ENCODE assay signal across 1 cellular context in genomic region chr6:107868867-107869611, GRCh38.
TF ChIP-seq lines count a peak whose summit lies in the region.

No MANE protein-coding gene starts in this region.

TF ChIP-seq in HepG2, 621 proteins besides CTCF, POLR2A, EP300 and RAD21 (continued from another document):
- TF ChIP-seq ARID4A (CRISPR knock-in tag; IDR thresholded peaks at IDR 0.05; ENCODE audit: borderline replicate concordance) = no peak
- no peak for TF ChIP-seq CEBPB (IDR thresholded peaks at IDR 0.05; ENCODE audit: borderline replicate concordance, low read depth, low read length)
- TF ChIP-seq FOXK1 (CRISPR knock-in tag; IDR thresholded peaks at IDR 0.05; ENCODE audit: borderline replicate concordance, low read depth) = no peak
- no peak for TF ChIP-seq PCBP1 (IDR thresholded peaks at IDR 0.05; ENCODE audit: borderline replicate concordance, low read depth, low read length)
- TF ChIP-seq RBM22 (optimal IDR thresholded peaks at IDR 0.05; ENCODE audit: low read length) = peak; percentile 71
- no peak for TF ChIP-seq PRDM15 (CRISPR knock-in tag; IDR thresholded peaks at IDR 0.05)
- no peak for TF ChIP-seq ZNF761 (CRISPR knock-in tag; conservative IDR thresholded peaks at IDR 0.05)
